ENCODE assay signal across 9 cellular contexts in genomic region chr2:219249203-219249980, GRCh38. TPM values are rescaled to one million over a fixed set of nuclear protein-coding genes. Genes with fewer than 3 reads are reported as not detected.
A peak's percentile ranks its signal among the peaks of the same experiment; 100 is the strongest.
DNase-seq lines count a peak whose midpoint lies in the region; ATAC-seq and TF ChIP-seq lines count a peak whose summit lies in the region.
"Had no signal": no experiment of that assay in that cellular context is flagged by ENCODE, and none has a peak within 500 bp of the region (broad histone marks: within the 10 kb centered on the region; RNA-seq: fewer than 3 reads in every experiment).

No MANE protein-coding gene starts in this region.

- no peak overlapping the region for H2AFZ ChIP-seq in parathyroid adenoma

- H3K79me2 ChIP-seq in parathyroid adenoma: peaks cover 2% of the 10 kb centered on the region

- H3K27me3 Mint-ChIP-seq in activated naive CD8-positive, alpha-beta T cell treated with anti-CD3 and anti-CD28 coated beads for 36 hours: no peaks in the 10 kb centered on the region
- H3K27me3 Mint-ChIP-seq in glutamatergic neuron (ENCODE audit: unreplicated experiment): peaks cover 4% of the 10 kb centered on the region

- DNase-seq in NOMO-1 treated with dmso at 0.1 percent for 144 hours (lab: John Stamatoyannopoulos, UW; ENCODE audit: unreplicated experiment) (peak; percentile 66), glutamatergic neuron (no peak)
- DNase-seq in activated naive CD8-positive, alpha-beta T cell treated with anti-CD3 and anti-CD28 coated beads for 36 hours: peak; percentile 24

- no peaks in the 10 kb centered on the region for H3K9me3 Mint-ChIP-seq in activated naive CD8-positive, alpha-beta T cell treated with anti-CD3 and anti-CD28 coated beads for 36 hours
- peaks cover 8% of the 10 kb centered on the region for H3K9me3 Mint-ChIP-seq in glutamatergic neuron (ENCODE audit: unreplicated experiment)

- H3K4me1 ChIP-seq in BLaER1 (peaks cover 95% of the 10 kb centered on the region), parathyroid adenoma (peaks cover 30% of the 10 kb centered on the region)

- H3K4me2 ChIP-seq in BLaER1: peak overlapping the region; percentile 98
- peak overlapping the region; percentile 51 for H3K4me2 ChIP-seq in parathyroid adenoma (ENCODE audit: low read length)

- H3K27me3 ChIP-seq in BLaER1: peaks cover 16% of the 10 kb centered on the region; the same call in 1 of the 2 replicates
- H3K27me3 ChIP-seq in parathyroid adenoma (ENCODE audit: control insufficient read depth, insufficient read depth, low read length): no peaks in the 10 kb centered on the region

- H4K20me1 ChIP-seq in BLaER1: 0 out of 2 replicates have a peak, but pooled peaks cover 5% of the 10 kb centered on the region

- peak overlapping the region; percentile 76 for H3K27ac Mint-ChIP-seq in activated naive CD8-positive, alpha-beta T cell treated with anti-CD3 and anti-CD28 coated beads for 36 hours
- H3K27ac Mint-ChIP-seq in glutamatergic neuron (ENCODE audit: unreplicated experiment): peak overlapping the region; percentile 70

- H3K4me3 ChIP-seq in BLaER1 (peak overlapping the region; percentile 48), parathyroid adenoma (ENCODE audit: low read depth, low read length) (peak overlapping the region; percentile 28)

- no peak for TF ChIP-seq CTCF in glutamatergic neuron (IDR thresholded peaks at IDR 0.05; ENCODE audit: partially characterized antibody, unreplicated experiment)
- TF ChIP-seq CTCF in parathyroid adenoma (IDR thresholded peaks at IDR 0.05): no peak

- H3K27ac ChIP-seq in BLaER1 (peak overlapping the region; percentile 69), parathyroid adenoma (peak overlapping the region; percentile 74)

- H3K36me3 ChIP-seq in BLaER1 (peaks cover 18% of the 10 kb centered on the region; the same call in 1 of the 2 replicates), parathyroid adenoma (ENCODE audit: control insufficient read depth, insufficient read depth, low read length) (no peaks in the 10 kb centered on the region)

- peak overlapping the region; percentile 46 for H3K9ac ChIP-seq in BLaER1
- no peak overlapping the region for H3K9ac ChIP-seq in parathyroid adenoma

- H3K4me1 Mint-ChIP-seq in activated naive CD8-positive, alpha-beta T cell treated with anti-CD3 and anti-CD28 coated beads for 36 hours: peaks cover 71% of the 10 kb centered on the region
- H3K4me1 Mint-ChIP-seq in glutamatergic neuron (ENCODE audit: low read depth, unreplicated experiment): peaks cover 21% of the 10 kb centered on the region

- H3K9me3 ChIP-seq in BLaER1 (no peaks in the 10 kb centered on the region), parathyroid adenoma (ENCODE audit: control insufficient read depth, low read length) (no peaks in the 10 kb centered on the region)

- peaks cover 54% of the 10 kb centered on the region for H3K36me3 Mint-ChIP-seq in activated naive CD8-positive, alpha-beta T cell treated with anti-CD3 and anti-CD28 coated beads for 36 hours
- no peaks in the 10 kb centered on the region for H3K36me3 Mint-ChIP-seq in glutamatergic neuron (ENCODE audit: unreplicated experiment)

- peak overlapping the region; percentile 64 for H3K4me3 Mint-ChIP-seq in activated naive CD8-positive, alpha-beta T cell treated with anti-CD3 and anti-CD28 coated beads for 36 hours
- H3K4me3 Mint-ChIP-seq in glutamatergic neuron (ENCODE audit: unreplicated experiment): no peak overlapping the region

- ATAC-seq in GM18907 (IDR thresholded peaks at IDR 0.05; ENCODE audit: unreplicated experiment) (peak; percentile 55), HG03457 (IDR thresholded peaks at IDR 0.05; ENCODE audit: unreplicated experiment) (peak; percentile 33), HG03039 (IDR thresholded peaks at IDR 0.05; ENCODE audit: unreplicated experiment) (no peak)

RNA-seq across cellular contexts. Expression of gene TUBA4B, which starts 3.7 kb away (rescaled TPM):
- total RNA-seq in activated naive CD8-positive, alpha-beta T cell treated with anti-CD3 and anti-CD28 coated beads for 36 hours: not detected
- total RNA-seq in glutamatergic neuron (ENCODE audit: unreplicated experiment): not detected
- total RNA-seq: T-helper 2 cell treated with Interferon-gamma antibody and Interleukin-4, amounts not matched to agents 100 ng/mL and 5 ng/mL, for 36 hours had no signal

RNA-seq across cellular contexts. Expression of gene STK16, which starts 4.1 kb away (rescaled TPM):
- total RNA-seq in activated naive CD8-positive, alpha-beta T cell treated with anti-CD3 and anti-CD28 coated beads for 36 hours: 10 to 100 TPM; 27.8 to 30.7 TPM
- 32.2 TPM for total RNA-seq in glutamatergic neuron (ENCODE audit: unreplicated experiment)

RNA-seq across cellular contexts. Expression of gene GLB1L, which starts 4.1 kb away (rescaled TPM):
- total RNA-seq in activated naive CD8-positive, alpha-beta T cell treated with anti-CD3 and anti-CD28 coated beads for 36 hours: 1 to 10 TPM; 1.6 to 3.0 TPM
- 6.2 TPM for total RNA-seq in glutamatergic neuron (ENCODE audit: unreplicated experiment)

RNA-seq across cellular contexts. Expression of gene TUBA4A, which starts 4.3 kb away (rescaled TPM):
- 100 to 1,000 TPM; 208 to 212 TPM for total RNA-seq in activated naive CD8-positive, alpha-beta T cell treated with anti-CD3 and anti-CD28 coated beads for 36 hours
- total RNA-seq in glutamatergic neuron (ENCODE audit: unreplicated experiment): 27.5 TPM

RNA-seq across cellular contexts. Expression of gene ANKZF1, which starts 19.8 kb away (rescaled TPM):
- total RNA-seq in activated naive CD8-positive, alpha-beta T cell treated with anti-CD3 and anti-CD28 coated beads for 36 hours: 100 to 1,000 TPM; 102 to 114 TPM
- 95.8 TPM for total RNA-seq in glutamatergic neuron (ENCODE audit: unreplicated experiment)
